Comparison of ENCODE assay signal across 8 cellular contexts in genomic region chr15:74127954-74128784, GRCh38. TPM values are rescaled to one million over a fixed set of nuclear protein-coding genes. Genes with fewer than 3 reads are reported as not detected.
DNase-seq lines count a peak whose midpoint lies in the region; ATAC-seq and TF ChIP-seq lines count a peak whose summit lies in the region.

No MANE protein-coding gene starts in this region.

- H3K27ac ChIP-seq in coronary artery (no peak overlapping the region), muscle layer of colon (ENCODE audit: low read depth, low read length) (no peak overlapping the region)

- DNase-seq in AG20443 (ENCODE audit: low spot score) (peak; percentile 48), coronary artery (ENCODE audit: low spot score) (no peak), NCI-H2081 treated with DMSO at 0.1 percent for 48 hours (lab: John Stamatoyannopoulos, UW) (no peak)
- no peak for DNase-seq in effector CD8-positive, alpha-beta T cell (lab: John Stamatoyannopoulos, UW)
- DNase-seq in activated T-helper 2 cell treated with anti-CD3 and anti-CD28 coated beads, Interferon-gamma antibody, Interleukin-2, Interleukin-4, amounts not matched to agents 10 μg/mL and 5 μg/mL and 100 μg/mL, durations not matched to agents 14 hours and 24 hours and 36 hours (ENCODE audit: low spot score), result no peak

- peaks cover 5% of the 10 kb centered on the region for H3K4me1 Mint-ChIP-seq in activated T-helper 2 cell treated with anti-CD3 and anti-CD28 coated beads, Interferon-gamma antibody, Interleukin-2, Interleukin-4, amounts not matched to agents 10 μg/mL and 5 μg/mL and 100 μg/mL, durations not matched to agents 14 hours and 24 hours and 36 hours (ENCODE audit: low read depth)

- H3F3A ChIP-seq in Loucy (ENCODE audit: low read depth), result no peaks in the 10 kb centered on the region

- H3K4me1 ChIP-seq in Loucy (ENCODE audit: insufficient read depth, low read length, poor library complexity, severe bottlenecking), result peaks cover 11% of the 10 kb centered on the region
- H3K4me1 ChIP-seq in muscle layer of colon (ENCODE audit: insufficient read depth, low read length), result peaks cover 11% of the 10 kb centered on the region

- H3K4me3 Mint-ChIP-seq in activated T-helper 2 cell treated with anti-CD3 and anti-CD28 coated beads, Interferon-gamma antibody, Interleukin-2, Interleukin-4, amounts not matched to agents 10 μg/mL and 5 μg/mL and 100 μg/mL, durations not matched to agents 14 hours and 24 hours and 36 hours (ENCODE audit: low read depth), result no peak overlapping the region

- no peaks in the 10 kb centered on the region for H3K9me3 Mint-ChIP-seq in activated T-helper 2 cell treated with anti-CD3 and anti-CD28 coated beads, Interferon-gamma antibody, Interleukin-2, Interleukin-4, amounts not matched to agents 10 μg/mL and 5 μg/mL and 100 μg/mL, durations not matched to agents 14 hours and 24 hours and 36 hours

- no peak overlapping the region for H2AFZ ChIP-seq in Loucy (ENCODE audit: low read length)

- H3K36me3 ChIP-seq in Loucy (ENCODE audit: insufficient read depth, low read length) (no peaks in the 10 kb centered on the region), muscle layer of colon (ENCODE audit: insufficient read depth, low read length) (no peaks in the 10 kb centered on the region)

- H3K4me3 ChIP-seq in Loucy (ENCODE audit: low read length, poor library complexity, severe bottlenecking), result no peak overlapping the region
- H3K4me3 ChIP-seq in coronary artery, result peak overlapping the region; percentile 68
- H3K4me3 ChIP-seq in muscle layer of colon (ENCODE audit: low read depth in 1 of 2, low read length in 2 of 2), result peak overlapping the region; percentile 32 to 56

- H3K9me3 ChIP-seq in Loucy (ENCODE audit: insufficient read depth, low read depth, low read length) (no peaks in the 10 kb centered on the region), muscle layer of colon (ENCODE audit: low read length) (no peaks in the 10 kb centered on the region)

- H3K9ac ChIP-seq in Loucy (ENCODE audit: low read depth, low read length, poor library complexity, severe bottlenecking), result no peak overlapping the region
- H3K9ac ChIP-seq in muscle layer of colon (ENCODE audit: low read length), result no peak overlapping the region

- no peaks in the 10 kb centered on the region for H3K9me2 ChIP-seq in Loucy (replicated peaks; ENCODE audit: low read depth, low read length)

- peak overlapping the region; percentile 48 for H3K4me2 ChIP-seq in Loucy (ENCODE audit: low read depth, low read length, poor library complexity, severe bottlenecking)

- intact Hi-C loops in activated T-helper 2 cell treated with anti-CD3 and anti-CD28 coated beads, Interferon-gamma antibody, Interleukin-2, Interleukin-4, amounts not matched to agents 10 μg/mL and 5 μg/mL and 100 μg/mL, durations not matched to agents 14 hours and 24 hours and 36 hours (cut with micrococcal nuclease), result loop anchor here (5.0 kb wide), 3 partner anchors 156 to 194 kb away; no protein-coding TSS in a partner anchor

- no peak overlapping the region for H3K27ac Mint-ChIP-seq in activated T-helper 2 cell treated with anti-CD3 and anti-CD28 coated beads, Interferon-gamma antibody, Interleukin-2, Interleukin-4, amounts not matched to agents 10 μg/mL and 5 μg/mL and 100 μg/mL, durations not matched to agents 14 hours and 24 hours and 36 hours

- no peak for ATAC-seq in HG03280 (IDR thresholded peaks at IDR 0.05; ENCODE audit: unreplicated experiment)

- no peaks in the 10 kb centered on the region for H3K27me3 ChIP-seq in Loucy (ENCODE audit: insufficient read depth, low read length, poor library complexity, severe bottlenecking)
- peaks cover 36 to 69% of the 10 kb centered on the region in 2 donors for H3K27me3 ChIP-seq in muscle layer of colon (ENCODE audit: control insufficient read depth in 1 of 2, insufficient read depth in 2 of 2, low read length in 2 of 2)

- TF ChIP-seq CTCF in Loucy (conservative IDR thresholded peaks at IDR 0.05; ENCODE audit: low read length) (no peak), coronary artery (IDR thresholded peaks at IDR 0.05) (no peak)

- H3K27me3 Mint-ChIP-seq in activated T-helper 2 cell treated with anti-CD3 and anti-CD28 coated beads, Interferon-gamma antibody, Interleukin-2, Interleukin-4, amounts not matched to agents 10 μg/mL and 5 μg/mL and 100 μg/mL, durations not matched to agents 14 hours and 24 hours and 36 hours (ENCODE audit: low read depth), result peaks cover 65% of the 10 kb centered on the region

- H3K79me2 ChIP-seq in Loucy (ENCODE audit: insufficient read depth, low read length), result no peaks in the 10 kb centered on the region

- H3K36me3 Mint-ChIP-seq in activated T-helper 2 cell treated with anti-CD3 and anti-CD28 coated beads, Interferon-gamma antibody, Interleukin-2, Interleukin-4, amounts not matched to agents 10 μg/mL and 5 μg/mL and 100 μg/mL, durations not matched to agents 14 hours and 24 hours and 36 hours (ENCODE audit: low read depth), result no peaks in the 10 kb centered on the region

- H4K20me1 ChIP-seq in Loucy (ENCODE audit: insufficient read depth, low read length, poor library complexity, severe bottlenecking), result no peaks in the 10 kb centered on the region

RNA-seq across cellular contexts. Expression of gene ISLR2, which starts 2.2 kb away (rescaled TPM):
- not detected in 2 replicates for total RNA-seq in activated T-helper 2 cell treated with anti-CD3 and anti-CD28 coated beads, Interferon-gamma antibody, Interleukin-2, Interleukin-4, amounts not matched to agents 10 μg/mL and 5 μg/mL and 100 μg/mL, durations not matched to agents 14 hours and 24 hours and 36 hours

RNA-seq across cellular contexts. Expression of gene ISLR, which starts 45.3 kb away (rescaled TPM):
- not detected in 2 replicates for total RNA-seq in activated T-helper 2 cell treated with anti-CD3 and anti-CD28 coated beads, Interferon-gamma antibody, Interleukin-2, Interleukin-4, amounts not matched to agents 10 μg/mL and 5 μg/mL and 100 μg/mL, durations not matched to agents 14 hours and 24 hours and 36 hours

RNA-seq across cellular contexts. Expression of gene GOLGA6A, which starts 45.8 kb away (rescaled TPM):
- total RNA-seq in activated T-helper 2 cell treated with anti-CD3 and anti-CD28 coated beads, Interferon-gamma antibody, Interleukin-2, Interleukin-4, amounts not matched to agents 10 μg/mL and 5 μg/mL and 100 μg/mL, durations not matched to agents 14 hours and 24 hours and 36 hours, result not detected in 2 replicates
